In the genomic region with DNA sequence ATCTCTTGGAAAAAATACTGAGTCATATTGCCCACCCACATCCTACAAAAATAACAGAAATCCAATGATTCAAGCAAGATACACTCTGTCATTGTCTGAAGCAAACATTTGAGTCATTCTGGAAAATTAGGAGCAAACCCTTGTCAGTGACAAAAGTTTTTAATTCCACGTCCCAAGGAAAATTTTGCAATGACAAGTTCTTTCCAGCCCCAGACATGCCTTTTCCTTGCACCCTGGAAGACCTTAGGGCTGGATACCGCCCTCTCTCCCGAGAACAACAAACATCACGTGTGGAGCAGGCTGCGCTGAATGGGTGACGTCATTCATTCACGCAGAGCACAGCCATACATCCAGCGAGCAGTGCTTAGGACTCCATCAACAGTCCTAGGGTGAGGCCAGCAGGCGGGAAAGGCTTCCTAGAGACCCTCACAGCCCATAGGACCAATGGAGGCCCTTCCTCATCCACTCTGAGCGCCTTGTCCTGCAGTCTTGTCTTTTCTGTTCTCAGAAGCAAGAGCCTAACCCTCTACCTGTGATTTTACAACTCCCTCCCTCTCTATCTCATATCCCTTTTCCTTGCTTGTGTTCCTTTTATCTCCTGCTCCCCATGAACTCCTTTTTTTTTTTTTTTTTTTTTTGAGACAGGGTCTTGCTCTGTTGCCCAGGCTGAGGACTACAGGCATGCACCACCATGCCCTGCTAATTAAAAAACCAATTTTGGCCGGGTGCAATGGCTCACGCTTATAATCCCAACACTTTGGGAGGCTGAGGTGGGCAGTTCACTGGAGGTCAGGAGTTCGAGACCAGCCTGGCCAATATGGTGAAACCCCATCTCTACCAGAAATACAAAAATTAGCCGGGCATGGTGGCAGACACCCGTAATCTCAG, we compare ENCODE assay signal across 12 cellular contexts. TPM values are rescaled to one million over a fixed set of nuclear protein-coding genes. Genes with fewer than 3 reads are reported as not detected.
DNase-seq lines count a peak whose midpoint lies in the region; ATAC-seq and TF ChIP-seq lines count a peak whose summit lies in the region.
"Had no signal": no experiment of that assay in that cellular context is flagged by ENCODE, and none has a peak within 500 bp of the region (broad histone marks: within the 10 kb centered on the region; RNA-seq: fewer than 3 reads in every experiment).

No MANE protein-coding gene starts in this region.

- H3K27ac Mint-ChIP-seq in immature natural killer cell = no peak overlapping the region
- H3K27ac Mint-ChIP-seq: naive B cell had no signal

- H4K91ac ChIP-seq in mesenchymal stem cell (ENCODE audit: low read length) = no peak overlapping the region

- H4K8ac ChIP-seq in mesenchymal stem cell (ENCODE audit: low read length) = no peak overlapping the region

- peaks cover 3% of the 10 kb centered on the region for H3K4me1 ChIP-seq in mesenchymal stem cell (ENCODE audit: control insufficient read depth, insufficient read depth, low read depth, low read length)
- H3K4me1 ChIP-seq: BLaER1 had no signal

- no peak overlapping the region for H2BK5ac ChIP-seq in mesenchymal stem cell (ENCODE audit: low read depth, low read length, poor library complexity, severe bottlenecking)

- H2BK12ac ChIP-seq in mesenchymal stem cell (ENCODE audit: low read length in 2 of 2) = no peak overlapping the region

- peaks cover 0 to 5% (median 0%) of the 10 kb centered on the region in 3 donors for H3K36me3 Mint-ChIP-seq in immature natural killer cell

- WGBS in mesenchymal stem cell = 75% methylated on average over 15 of the region's 15 CpGs

- H3K36me3 ChIP-seq in mesenchymal stem cell (ENCODE audit: control insufficient read depth in 1 of 2, insufficient read depth in 2 of 2, low read depth in 1 of 2, low read length in 2 of 2) = no peaks in the 10 kb centered on the region
- H3K36me3 ChIP-seq: BLaER1 had no signal

- no peak overlapping the region for H3K27ac ChIP-seq in mesenchymal stem cell (ENCODE audit: low read length, poor library complexity, severe bottlenecking)
- H3K27ac ChIP-seq: BLaER1 had no signal

- peaks cover 3% of the 10 kb centered on the region for H3K9me3 ChIP-seq in mesenchymal stem cell (ENCODE audit: control insufficient read depth, low read length)

- DNase-seq in AG10803 (ENCODE audit: low read depth) (peak; percentile 46), NCI-H2227 (lab: John Stamatoyannopoulos, UW; ENCODE audit: unreplicated experiment) (peak; percentile 87), dermis blood vessel endothelial cell (peak; percentile 83), mesenchymal stem cell (peak; percentile 18), immature natural killer cell (no peak), NOMO-1 (lab: John Stamatoyannopoulos, UW; ENCODE audit: unreplicated experiment in 2 of 2) (no peak), activated T-cell treated with anti-CD3 and anti-CD28 coated beads for 4 hours (no peak)
- DNase-seq: naive B cell; NCI-H510A; stimulated activated CD4-positive, alpha-beta T cell treated with anti-CD3 and anti-CD28 coated beads, Interleukin-2, amount 100 ng/mL, for 48 hours had no signal

- peak overlapping the region; percentile 79 for H3K9ac ChIP-seq in mesenchymal stem cell (ENCODE audit: low read length)
- H3K9ac ChIP-seq: BLaER1 had no signal

- no peak overlapping the region for H2AFZ ChIP-seq in mesenchymal stem cell (ENCODE audit: low read depth, low read length)

- H2AK5ac ChIP-seq in mesenchymal stem cell (ENCODE audit: low read length, severe bottlenecking) = no peak overlapping the region

- no peak for ATAC-seq in HG02885 (IDR thresholded peaks at IDR 0.05; ENCODE audit: poor library complexity, unreplicated experiment)

- no peak overlapping the region for H3K4me3 Mint-ChIP-seq in immature natural killer cell
- H3K4me3 Mint-ChIP-seq: naive B cell had no signal

- H3K23ac ChIP-seq in mesenchymal stem cell (ENCODE audit: low read length in 2 of 2) = no peak overlapping the region

- H3K18ac ChIP-seq in mesenchymal stem cell (ENCODE audit: low read depth in 1 of 2, low read length in 2 of 2) = no peak overlapping the region

- no peak overlapping the region for H2BK120ac ChIP-seq in mesenchymal stem cell (ENCODE audit: low read depth, low read length)

- no peaks in the 10 kb centered on the region for H3K79me1 ChIP-seq in mesenchymal stem cell (replicated peaks; ENCODE audit: low read length, poor library complexity, severe bottlenecking)

- H3K4me3 ChIP-seq in AG10803 (ENCODE audit: low read length) = no peak overlapping the region; the same call in 1 of the 2 replicates
- H3K4me3 ChIP-seq in mesenchymal stem cell (ENCODE audit: insufficient read depth in 1 of 2, low read depth in 1 of 2, low read length in 2 of 2) = peak overlapping the region in 1 of 2 experiments; percentile 47
- H3K4me3 ChIP-seq: BLaER1 had no signal

- H2BK15ac ChIP-seq in mesenchymal stem cell (ENCODE audit: low read depth, poor library complexity, severe bottlenecking) = no peak overlapping the region

- H3K4me2 ChIP-seq in mesenchymal stem cell (ENCODE audit: low read length, poor library complexity, severe bottlenecking) = no peak overlapping the region
- H3K4me2 ChIP-seq: BLaER1 had no signal

- H3K9me3 Mint-ChIP-seq in immature natural killer cell = peaks cover 0 to 6% (median under 1%) of the 10 kb centered on the region in 6 donors

- no peaks in the 10 kb centered on the region for H3K4me1 Mint-ChIP-seq in immature natural killer cell

- peaks cover 0 to 30% of the 10 kb centered on the region in 2 experiments for H3K27me3 ChIP-seq in mesenchymal stem cell (ENCODE audit: control insufficient read depth in 1 of 2, insufficient read depth in 1 of 2, low read length in 2 of 2)
- H3K27me3 ChIP-seq: BLaER1 had no signal

- TF ChIP-seq CTCF in AG10803 (conservative IDR thresholded peaks at IDR 0.05; ENCODE audit: low read length) = no peak

- no peak overlapping the region for H3K14ac ChIP-seq in mesenchymal stem cell (ENCODE audit: low read length in 2 of 2)

- no peak overlapping the region for H3K4ac ChIP-seq in mesenchymal stem cell (ENCODE audit: low read depth in 1 of 2, low read length in 2 of 2)

- H3K27me3 Mint-ChIP-seq in immature natural killer cell (ENCODE audit: low read depth in 3 of 3) = peaks cover 2 to 5% (median 5%) of the 10 kb centered on the region in 3 donors

RNA-seq across cellular contexts. Expression of a gene that starts 23.6 kb away (rescaled TPM):
- total RNA-seq in dermis blood vessel endothelial cell = 8.9 and 10.6 TPM in 2 replicates
- 1.7 TPM for polyA plus RNA-seq in mesenchymal stem cell (2013, experiment 1 of 2)
- 1.5 TPM for polyA plus RNA-seq in mesenchymal stem cell (2013, experiment 2 of 2)
- polyA plus RNA-seq in immature natural killer cell = 1 to 10 TPM; 3.0 to 4.7 (median 4.5) TPM

Comparison
In these comparisons a context has a peak if more than half of its experiments do, and no peak if none do; other contexts are left out.
1. DNase-seq: peak in AG10803 (single experiment), NCI-H2227 (single experiment), dermis blood vessel endothelial cell (single experiment) and mesenchymal stem cell (single experiment); none in immature natural killer cell (0 of 3), NOMO-1 (0 of 2) and activated T-cell treated with anti-CD3 and anti-CD28 coated beads for 4 hours (single experiment).